ENCODE assay signal across 8 cellular contexts in the genomic region with DNA sequence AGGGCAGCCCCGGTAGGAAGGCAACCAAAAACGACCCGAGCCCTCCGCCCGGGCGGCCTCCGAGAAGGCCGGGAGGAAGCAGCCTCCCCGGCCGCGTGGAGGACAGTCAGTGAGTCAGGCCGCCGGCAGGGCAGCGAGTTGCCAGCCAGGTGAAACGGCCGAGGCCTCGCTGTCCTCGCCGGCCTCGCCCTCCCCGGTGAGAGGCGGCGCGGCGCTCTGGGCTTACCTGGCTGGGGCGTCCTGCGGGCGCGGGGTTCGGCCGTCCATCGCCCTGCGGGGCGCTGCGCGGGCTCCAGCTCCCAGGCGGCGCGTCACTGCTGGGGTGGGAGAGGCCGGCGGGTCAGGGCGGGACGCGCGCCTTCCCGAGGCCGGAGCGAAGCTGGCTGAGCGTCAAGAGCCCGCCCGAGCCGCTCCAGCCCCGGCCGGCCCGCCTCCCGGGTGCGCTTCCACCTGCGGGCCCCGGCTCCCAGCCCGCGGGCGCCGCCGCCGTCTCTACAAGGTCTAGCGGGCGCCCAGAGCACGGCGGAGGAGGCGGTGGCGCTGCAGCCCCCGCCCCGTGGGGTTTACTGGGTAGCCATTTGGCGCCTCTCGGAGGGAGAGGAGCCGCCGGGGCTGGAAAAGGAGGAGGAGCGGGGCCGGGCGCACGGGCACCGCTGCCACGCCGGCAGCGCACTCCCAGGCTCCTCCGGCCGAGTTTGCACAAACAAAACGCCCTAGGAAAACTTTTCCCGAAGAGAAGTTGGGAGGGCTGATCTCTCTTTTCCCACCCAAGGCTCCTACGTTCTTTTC. TPM values are rescaled to one million over a fixed set of nuclear protein-coding genes. Genes with fewer than 3 reads are reported as not detected.
DNase-seq lines count a peak whose midpoint lies in the region.

No MANE protein-coding gene starts in this region.

- peak overlapping the region; percentile 79 for H3K4me3 ChIP-seq in GM23248

- H3K4me2 ChIP-seq in GM23248 (ENCODE audit: unreplicated experiment), result peak overlapping the region; percentile 79

- H3K9ac ChIP-seq in GM23248, result peak overlapping the region; percentile 75

- in situ Hi-C loops in GM23248 (cut with MboI), result no loop called here

- H3K9me2 ChIP-seq in GM23248 (ENCODE audit: insufficient read depth), result no peaks in the 10 kb centered on the region

- no peaks in the 10 kb centered on the region for H3K36me3 ChIP-seq in GM23248 (ENCODE audit: low read depth)

- H2AFZ ChIP-seq in GM23248, result peak overlapping the region; percentile 83

- H3K4me1 ChIP-seq in GM23248 (ENCODE audit: insufficient read depth), result peaks cover 18% of the 10 kb centered on the region

- H3K27me3 ChIP-seq in GM23248 (replicated peaks; ENCODE audit: insufficient read depth), result no peaks in the 10 kb centered on the region

- H3K27ac ChIP-seq in GM23248, result peak overlapping the region; percentile 8; the same call in 1 of the 2 replicates

- H3K79me2 ChIP-seq in GM23248 (ENCODE audit: insufficient read depth), result no peaks in the 10 kb centered on the region

- DNase-seq in NCI-H524 (lab: John Stamatoyannopoulos, UW) (peak; percentile 61 to 77), NCI-H524 treated with DMSO at 0.1 percent for 48 hours (lab: John Stamatoyannopoulos, UW) (no peak), GM23248 (peak; percentile 77), KG1 (lab: John Stamatoyannopoulos, UW) (peak; percentile 71), SKM-1 (lab: John Stamatoyannopoulos, UW; ENCODE audit: unreplicated experiment) (peak; percentile 49), dedifferentiated amniotic fluid mesenchymal stem cell (ENCODE audit: extremely low spot score) (peak; percentile 53), left kidney (ENCODE audit: low read depth, low spot score) (peak; percentile 92)
- DNase-seq in stimulated activated CD8-positive, alpha-beta memory T cell treated with anti-CD3 and anti-CD28 coated beads, Interleukin-4, amount 100 ng/mL, for 24 hours (ENCODE audit: low read depth), result peak; percentile 22

- 0 to 3% methylated on average over 47 to 75 of the region's 90 CpGs for WGBS in GM23248 (ENCODE audit: low coverage in 1 of 2, low lambda C conversion rate in 2 of 2, missing lambda C conversion rate in 2 of 2), 2 experiments

- peaks cover 11% of the 10 kb centered on the region for H3F3A ChIP-seq in GM23248 (ENCODE audit: insufficient read depth)

- H4K20me1 ChIP-seq in GM23248 (ENCODE audit: insufficient read depth), result no peaks in the 10 kb centered on the region

- no peaks in the 10 kb centered on the region for H3K9me3 ChIP-seq in GM23248 (ENCODE audit: low read depth)

RNA-seq across cellular contexts. Expression of gene COBLL1, which starts 0.5 kb away (rescaled TPM):
- 1.3 and 1.8 TPM in 2 replicates for total RNA-seq in GM23248 (2014; rRNA removed; shearing (Covaris generic))
- polyA plus RNA-seq in GM23248 (2016; fragmentation: Nextera tagmentation; extraction: Ambion mirVana), result 2.2 and 2.5 TPM in 2 replicates
